In the genomic region with DNA sequence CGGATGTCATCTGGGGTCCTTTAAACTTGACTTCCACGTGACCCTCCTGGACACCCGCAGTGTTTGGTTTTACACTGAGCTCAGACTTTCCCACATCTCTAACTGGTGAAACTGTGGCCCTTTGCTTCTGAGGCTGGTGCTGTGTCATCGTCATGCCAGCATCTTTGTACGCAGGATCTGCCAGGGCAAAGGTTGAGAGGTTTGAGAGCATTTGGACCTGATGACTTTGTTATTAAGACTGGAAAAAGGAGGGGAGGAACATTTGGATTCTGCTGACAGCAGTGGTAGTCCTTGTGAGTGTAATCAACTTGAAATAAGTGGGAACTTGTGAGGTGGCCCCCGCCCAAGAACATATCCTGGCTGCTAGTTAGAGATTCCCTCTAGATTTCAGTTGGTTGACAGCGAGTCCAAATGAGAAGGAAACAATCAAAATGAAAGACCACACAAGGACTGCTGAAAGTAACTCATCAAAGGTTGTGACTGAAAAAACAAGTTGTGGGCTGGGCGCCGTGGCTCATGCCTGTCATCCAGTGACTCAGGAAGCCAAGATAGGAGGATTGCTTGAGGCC, we compare ENCODE assay signal across 10 cellular contexts.
DNase-seq lines count a peak whose midpoint lies in the region; ATAC-seq, FAIRE-seq and TF ChIP-seq lines count a peak whose summit lies in the region.
"Had no signal": no experiment of that assay in that cellular context is flagged by ENCODE, and none has a peak within 500 bp of the region (broad histone marks: within the 10 kb centered on the region; RNA-seq: fewer than 3 reads in every experiment).

No MANE protein-coding gene starts in this region.

- intact Hi-C loops in mucosa of descending colon (cut with DNase I, micrococcal nuclease): loop anchor here in 1 of 2 donors (5.0 kb wide), 1 partner anchor 103 kb away; a partner anchor contains a TSS

- no peaks in the 10 kb centered on the region for H3K9me3 Mint-ChIP-seq in type B pancreatic cell

- H3K4me1 ChIP-seq in mucosa of descending colon (ENCODE audit: low read depth): peaks cover 15% of the 10 kb centered on the region

- H3K4me3 Mint-ChIP-seq in type B pancreatic cell: no peak overlapping the region
- H3K4me3 Mint-ChIP-seq: CD4-positive, CD25-positive, alpha-beta regulatory T cell had no signal

- H3K27me3 Mint-ChIP-seq in type B pancreatic cell: no peaks in the 10 kb centered on the region

- TF ChIP-seq CTCF in mucosa of descending colon (IDR thresholded peaks at IDR 0.05) (no peak), type B pancreatic cell (conservative IDR thresholded peaks at IDR 0.05) (no peak)

- peaks cover 4% of the 10 kb centered on the region for H3K9me3 ChIP-seq in mucosa of descending colon

- no peak overlapping the region for H3K4me3 ChIP-seq in mucosa of descending colon

- H3K36me3 ChIP-seq in mucosa of descending colon (ENCODE audit: low read depth): no peaks in the 10 kb centered on the region

- peak; percentile 2 for ATAC-seq in mucosa of descending colon

- DNase-seq in stimulated activated naive CD4-positive, alpha-beta T cell treated with Interleukin-2 at 50 U/mL for 16 hours (lab: John Stamatoyannopoulos, UW): peak; percentile 54
- no peak for DNase-seq in stimulated activated naive CD4-positive, alpha-beta T cell (lab: John Stamatoyannopoulos, UW)
- DNase-seq in activated naive CD4-positive, alpha-beta T cell treated with anti-CD3 and anti-CD28 coated beads, Interleukin-2, amount 50 U/mL, for 16 hours: peak; percentile 38
- DNase-seq in mucosa of descending colon (no peak), type B pancreatic cell (ENCODE audit: extremely low spot score, unreplicated experiment) (no peak), GM19239 (ENCODE audit: insufficient read length, low spot score) (no peak), GOT3 (lab: John Stamatoyannopoulos, UW) (no peak), DMS 273 (lab: John Stamatoyannopoulos, UW; ENCODE audit: unreplicated experiment) (no peak)
- DNase-seq: NCI-H2107 had no signal

- H3K4me1 Mint-ChIP-seq in type B pancreatic cell (ENCODE audit: unreplicated experiment): peaks cover 5% of the 10 kb centered on the region

- no peak for FAIRE-seq in GM19239 (lab: Jason Lieb, UNC)

- H3K36me3 Mint-ChIP-seq in type B pancreatic cell: peaks cover 11% of the 10 kb centered on the region
- H3K36me3 Mint-ChIP-seq: CD4-positive, CD25-positive, alpha-beta regulatory T cell had no signal

- peak overlapping the region; percentile 54 for H3K27ac Mint-ChIP-seq in type B pancreatic cell
- H3K27ac Mint-ChIP-seq: CD4-positive, CD25-positive, alpha-beta regulatory T cell had no signal

Comparison
In these comparisons a context has a peak if more than half of its experiments do, and no peak if none do; other contexts are left out.
1. DNase-seq: peak in stimulated activated naive CD4-positive, alpha-beta T cell treated with Interleukin-2 at 50 U/mL for 16 hours (single experiment) and activated naive CD4-positive, alpha-beta T cell treated with anti-CD3 and anti-CD28 coated beads, Interleukin-2, amount 50 U/mL, for 16 hours (single experiment); none in stimulated activated naive CD4-positive, alpha-beta T cell (0 of 6), mucosa of descending colon (0 of 3), type B pancreatic cell (single experiment), GM19239 (single experiment), GOT3 (single experiment) and DMS 273 (single experiment).